In genomic region chr2:43452318-43452731, GRCh38 we compare ENCODE assay signal across 34 cellular contexts.
A peak's percentile ranks its signal among the peaks of the same experiment; 100 is the strongest.
DNase-seq lines count a peak whose midpoint lies in the region; ATAC-seq, FAIRE-seq and TF ChIP-seq lines count a peak whose summit lies in the region.
"Had no signal": no experiment of that assay in that cellular context is flagged by ENCODE, and none has a peak within 500 bp of the region (broad histone marks: within the 10 kb centered on the region; RNA-seq: fewer than 3 reads in every experiment).

No MANE protein-coding gene starts in this region.

- ATAC-seq in SK-N-SH treated with all-trans-retinoic acid at 6 μM for 48 hours = peak; percentile 58
- ATAC-seq: left lung; right cardiac atrium; stimulated activated naive CD8-positive, alpha-beta T cell treated with anti-CD3 and anti-CD28 coated beads, Interleukin-15, amount 100 ng/mL, for 72 hours had no signal

- H3K4me3 ChIP-seq in prostate gland = no peak overlapping the region
- H3K4me3 ChIP-seq: BLaER1, esophagus muscularis mucosa, left lung, transverse colon had no signal

- peak overlapping the region in 5 of 7 donors; percentile 11 to 72 (median 66) for H3K27ac Mint-ChIP-seq in CD14-positive monocyte
- H3K27ac Mint-ChIP-seq: activated CD4-positive, alpha-beta memory T cell treated with anti-CD3 and anti-CD28 coated beads, Interleukin-2, amount 10 ng/mL, durations not matched to agents 7 days and 5 days; endodermal cell; stimulated activated naive CD8-positive, alpha-beta T cell treated with anti-CD3 and anti-CD28 coated beads, Interleukin-15, amount 100 ng/mL, for 72 hours had no signal

- FAIRE-seq in H54 (lab: Jason Lieb, UNC) = peak; percentile 20
- FAIRE-seq: HTR-8/SVneo had no signal

- 15% methylated on average over 1 of the region's 1 CpG for WGBS in prostate gland

- peak overlapping the region; percentile 55 to 66 for H3K27ac ChIP-seq in prostate gland
- no peak overlapping the region for H3K27ac ChIP-seq in substantia nigra (ENCODE audit: low read depth, low read length, poor library complexity, severe bottlenecking)
- H3K27ac ChIP-seq: BLaER1, esophagus muscularis mucosa, left lung, parathyroid adenoma, transverse colon had no signal

- peaks cover 0 to 3% (median 0%) of the 10 kb centered on the region in 3 donors for H3K27me3 Mint-ChIP-seq in CD14-positive monocyte (ENCODE audit: low read depth in 3 of 3)
- H3K27me3 Mint-ChIP-seq: activated CD4-positive, alpha-beta memory T cell treated with anti-CD3 and anti-CD28 coated beads, Interleukin-2, amount 10 ng/mL, durations not matched to agents 7 days and 5 days; stimulated activated naive CD8-positive, alpha-beta T cell treated with anti-CD3 and anti-CD28 coated beads, Interleukin-15, amount 100 ng/mL, for 72 hours had no signal

- no peak for TF ChIP-seq POLR2A in H54 (IDR thresholded peaks at IDR 0.05; ENCODE audit: low read depth, low read length)
- TF ChIP-seq POLR2A in prostate gland (IDR thresholded peaks at IDR 0.05) = no peak

- TF ChIP-seq CTCF in CD14-positive monocyte (IDR thresholded peaks at IDR 0.05) = no peak
- TF ChIP-seq CTCF in prostate gland (IDR thresholded peaks at IDR 0.05) = no peak

- H3K36me3 Mint-ChIP-seq in CD14-positive monocyte = peaks cover 10 to 22% of the 10 kb centered on the region in 2 donors

- peaks cover 17% of the 10 kb centered on the region for H3K4me1 ChIP-seq in prostate gland (replicated peaks)
- H3K4me1 ChIP-seq: BLaER1 had no signal

- H3K27me3 ChIP-seq in prostate gland (replicated peaks; ENCODE audit: insufficient read depth) = no peaks in the 10 kb centered on the region
- H3K27me3 ChIP-seq: BLaER1, esophagus muscularis mucosa, left lung, transverse colon had no signal

- H3K36me3 ChIP-seq in prostate gland = no peaks in the 10 kb centered on the region
- H3K36me3 ChIP-seq: esophagus muscularis mucosa, transverse colon had no signal

- intact Hi-C loops in CD14-positive monocyte (cut with micrococcal nuclease) (no loop called here), prostate gland (cut with DNase I) (no loop called here)

- H3K9me3 ChIP-seq in prostate gland = no peaks in the 10 kb centered on the region
- H3K9me3 ChIP-seq: esophagus muscularis mucosa, left lung, transverse colon had no signal

- peaks cover 0 to 2% (median 0%) of the 10 kb centered on the region in 7 donors for H3K9me3 Mint-ChIP-seq in CD14-positive monocyte
- H3K9me3 Mint-ChIP-seq: endodermal cell; stimulated activated naive CD8-positive, alpha-beta T cell treated with anti-CD3 and anti-CD28 coated beads, Interleukin-15, amount 100 ng/mL, for 72 hours had no signal

- peaks cover 62% of the 10 kb centered on the region for H3K4me1 Mint-ChIP-seq in CD14-positive monocyte

- no peak overlapping the region for H3K4me3 Mint-ChIP-seq in CD14-positive monocyte
- H3K4me3 Mint-ChIP-seq: activated CD4-positive, alpha-beta memory T cell treated with anti-CD3 and anti-CD28 coated beads, Interleukin-2, amount 10 ng/mL, durations not matched to agents 7 days and 5 days; endodermal cell; stimulated activated naive CD8-positive, alpha-beta T cell treated with anti-CD3 and anti-CD28 coated beads, Interleukin-15, amount 100 ng/mL, for 72 hours had no signal

- DNase-seq in CD14-positive monocyte (ENCODE audit: low spot score) (no peak), H54 (ENCODE audit: insufficient read length, low spot score) (no peak), prostate gland (ENCODE audit: low spot score) (peak; percentile 58), middle frontal gyrus (ENCODE audit: extremely low spot score, low spot score) (no peak), substantia nigra (lab: John Stamatoyannopoulos, UW) (no peak), NCI-H345 (lab: John Stamatoyannopoulos, UW) (no peak)
- no peak for DNase-seq in effector CD8-positive, alpha-beta T cell (lab: John Stamatoyannopoulos, UW)
- DNase-seq: activated CD4-positive, alpha-beta memory T cell treated with anti-CD3 and anti-CD28 coated beads, Interleukin-2, amount 10 ng/mL, durations not matched to agents 7 days and 5 days; activated CD4-positive, CD25-positive, alpha-beta regulatory T cell treated with anti-CD3 and anti-CD28 coated beads, Interleukin-2, amount 50 U/mL, for 72 hours; activated CD8-positive, alpha-beta memory T cell treated with anti-CD3 and anti-CD28 coated beads, Interleukin-2, amount 50 U/mL, for 4 hours; activated naive CD4-positive, alpha-beta T cell treated with Interleukin-2 at 50 U/mL for 16 hours; caudate nucleus; DMS153; endodermal cell; foreskin fibroblast; GDM1; head of caudate nucleus; islet precursor cell; KBM-7; mesendoderm; MM.1S; NCI-H2029 treated with DMSO at 0.1 percent for 48 hours; NCI-H526 treated with DMSO at 0.1 percent for 48 hours; right cardiac atrium; stimulated activated CD4-positive, alpha-beta T cell treated with anti-CD3 and anti-CD28 coated beads, Interleukin-12 subunit alpha, Interleukin-12 subunit beta, amount 100 ng/mL, for 4 hours; stimulated activated CD4-positive, alpha-beta T cell treated with anti-CD3 and anti-CD28 coated beads, Interleukin-2, amount 100 ng/mL, for 48 hours; stimulated activated naive CD8-positive, alpha-beta T cell treated with anti-CD3 and anti-CD28 coated beads, Interleukin-15, amount 100 ng/mL, for 72 hours; transverse colon had no signal

TF ChIP-seq in SK-N-SH treated with all-trans-retinoic acid at 6 μM for 48 hours, 23 proteins besides CTCF, POLR2A, EP300 and RAD21:
- TF ChIP-seq ZNF70 (CRISPR knock-in tag; IDR thresholded peaks at IDR 0.05) (no peak), ZC3H10 (CRISPR knock-in tag; IDR thresholded peaks at IDR 0.05) (no peak), ZNF8 (CRISPR knock-in tag; IDR thresholded peaks at IDR 0.05) (no peak), ISL1 (CRISPR knock-in tag; IDR thresholded peaks at IDR 0.05) (peak; percentile 38; the same call in 1 of the 2 replicates)
